In the genomic region with DNA sequence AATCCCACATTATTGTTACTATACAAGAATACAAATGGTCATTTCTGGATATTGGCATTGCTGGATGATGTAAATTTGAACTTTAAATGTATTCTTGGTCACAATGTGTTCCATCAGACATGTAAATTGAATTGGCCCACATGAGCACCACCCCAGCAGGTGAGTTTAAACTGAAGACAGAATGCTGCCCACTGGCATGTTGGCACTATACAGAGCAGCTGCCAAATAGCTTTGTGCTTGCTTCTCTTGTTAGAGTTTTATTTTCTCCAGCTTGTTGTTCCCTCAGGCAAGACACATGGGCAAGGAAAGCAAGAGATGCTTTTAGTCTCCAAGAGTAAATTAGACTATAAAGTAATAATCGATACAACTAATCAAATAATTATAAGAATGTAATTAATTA, we compare ENCODE assay signal across 2 cellular contexts.
TF ChIP-seq lines count a peak whose summit lies in the region.

No MANE protein-coding gene starts in this region.

TF ChIP-seq in IMR-90, 13 proteins besides CTCF, POLR2A, EP300 and RAD21 (continued from another document):
- TF ChIP-seq FOS (IDR thresholded peaks at IDR 0.05; ENCODE audit: low read depth, low read length) (no peak), MAZ (IDR thresholded peaks at IDR 0.05; ENCODE audit: borderline replicate concordance, low read depth, low read length) (no peak), ELK1 (IDR thresholded peaks at IDR 0.05; ENCODE audit: borderline replicate concordance, low read depth, low read length) (no peak), CHD1 (IDR thresholded peaks at IDR 0.05; ENCODE audit: low read depth, low read length) (no peak), SMC3 (IDR thresholded peaks at IDR 0.05; ENCODE audit: low read depth, low read length) (no peak), CEBPB (IDR thresholded peaks at IDR 0.05; ENCODE audit: low read depth, low read length) (no peak), MXI1 (IDR thresholded peaks at IDR 0.05; ENCODE audit: borderline replicate concordance, low read depth, low read length) (no peak), USF2 (IDR thresholded peaks at IDR 0.05; ENCODE audit: low read depth, low read length) (no peak), MAFK (IDR thresholded peaks at IDR 0.05; ENCODE audit: low read depth, low read length) (no peak), BHLHE40 (IDR thresholded peaks at IDR 0.05; ENCODE audit: low read depth, low read length) (no peak)

TF ChIP-seq in SK-N-SH treated with all-trans-retinoic acid at 6 μM for 48 hours, 23 proteins besides CTCF, POLR2A, EP300 and RAD21 (continued from another document):
- TF ChIP-seq, protein P1, sequence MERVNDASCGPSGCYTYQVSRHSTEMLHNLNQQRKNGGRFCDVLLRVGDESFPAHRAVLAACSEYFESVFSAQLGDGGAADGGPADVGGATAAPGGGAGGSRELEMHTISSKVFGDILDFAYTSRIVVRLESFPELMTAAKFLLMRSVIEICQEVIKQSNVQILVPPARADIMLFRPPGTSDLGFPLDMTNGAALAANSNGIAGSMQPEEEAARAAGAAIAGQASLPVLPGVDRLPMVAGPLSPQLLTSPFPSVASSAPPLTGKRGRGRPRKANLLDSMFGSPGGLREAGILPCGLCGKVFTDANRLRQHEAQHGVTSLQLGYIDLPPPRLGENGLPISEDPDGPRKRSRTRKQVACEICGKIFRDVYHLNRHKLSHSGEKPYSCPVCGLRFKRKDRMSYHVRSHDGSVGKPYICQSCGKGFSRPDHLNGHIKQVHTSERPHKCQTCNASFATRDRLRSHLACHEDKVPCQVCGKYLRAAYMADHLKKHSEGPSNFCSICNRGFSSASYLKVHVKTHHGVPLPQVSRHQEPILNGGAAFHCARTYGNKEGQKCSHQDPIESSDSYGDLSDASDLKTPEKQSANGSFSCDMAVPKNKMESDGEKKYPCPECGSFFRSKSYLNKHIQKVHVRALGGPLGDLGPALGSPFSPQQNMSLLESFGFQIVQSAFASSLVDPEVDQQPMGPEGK (CRISPR knock-in tag; IDR thresholded peaks at IDR 0.05; ENCODE audit: borderline replicate concordance) = no peak
- TF ChIP-seq OSR1 (CRISPR knock-in tag; IDR thresholded peaks at IDR 0.05) = no peak
- TF ChIP-seq ZNF70 (CRISPR knock-in tag; IDR thresholded peaks at IDR 0.05) = no peak
